ENCODE assay signal across 7 cellular contexts in genomic region chr19:58513213-58513693, GRCh38. TPM values are rescaled to one million over a fixed set of nuclear protein-coding genes. Genes with fewer than 3 reads are reported as not detected.
DNase-seq lines count a peak whose midpoint lies in the region; ATAC-seq and TF ChIP-seq lines count a peak whose summit lies in the region.

No MANE protein-coding gene starts in this region.

- H3K4me3 ChIP-seq in SK-N-MC (peak overlapping the region; percentile 89), right atrium auricular region (no peak overlapping the region)

- H3K27ac Mint-ChIP-seq in stimulated activated naive CD8-positive, alpha-beta T cell treated with anti-CD3 and anti-CD28 coated beads, Interleukin-15, amount 100 ng/mL, for 72 hours: peak overlapping the region; percentile 28 to 95

- H3K4me1 Mint-ChIP-seq in stimulated activated naive CD8-positive, alpha-beta T cell treated with anti-CD3 and anti-CD28 coated beads, Interleukin-15, amount 100 ng/mL, for 72 hours: peaks cover 53% of the 10 kb centered on the region

- H3K9me3 Mint-ChIP-seq in stimulated activated naive CD8-positive, alpha-beta T cell treated with anti-CD3 and anti-CD28 coated beads, Interleukin-15, amount 100 ng/mL, for 72 hours: peaks cover 0 to under 1% of the 10 kb centered on the region in 2 donors

- peaks cover 0 to 32% of the 10 kb centered on the region in 2 donors for H3K4me1 ChIP-seq in right atrium auricular region

- TF ChIP-seq CTCF in right atrium auricular region (IDR thresholded peaks at IDR 0.05): no peak

- ATAC-seq in GM19397 (IDR thresholded peaks at IDR 0.05; ENCODE audit: unreplicated experiment): peak; percentile 2
- peak; percentile 2 for ATAC-seq in stimulated activated naive CD8-positive, alpha-beta T cell treated with anti-CD3 and anti-CD28 coated beads, Interleukin-15, amount 100 ng/mL, for 72 hours
- ATAC-seq in esophagus mucosa: no peak
- ATAC-seq in HG03039 (IDR thresholded peaks at IDR 0.05; ENCODE audit: unreplicated experiment): no peak

- DNase-seq in SK-N-MC (ENCODE audit: low read depth, low spot score): no peak
- no peak for DNase-seq in right atrium auricular region (ENCODE audit: low spot score)
- no peak for DNase-seq in stimulated activated naive CD8-positive, alpha-beta T cell treated with anti-CD3 and anti-CD28 coated beads, Interleukin-15, amount 100 ng/mL, for 72 hours
- no peak for DNase-seq in EL

- H3K4me3 Mint-ChIP-seq in stimulated activated naive CD8-positive, alpha-beta T cell treated with anti-CD3 and anti-CD28 coated beads, Interleukin-15, amount 100 ng/mL, for 72 hours: peak overlapping the region; percentile 92 to 97

- peak overlapping the region; percentile 78 for H3K9ac ChIP-seq in SK-N-MC (ENCODE audit: insufficient read length)

- H3K27me3 ChIP-seq in right atrium auricular region: no peaks in the 10 kb centered on the region

- no peaks in the 10 kb centered on the region for H3K27me3 Mint-ChIP-seq in stimulated activated naive CD8-positive, alpha-beta T cell treated with anti-CD3 and anti-CD28 coated beads, Interleukin-15, amount 100 ng/mL, for 72 hours

- H3K36me3 ChIP-seq in SK-N-MC (ENCODE audit: insufficient read depth, low read length) (peaks cover 14% of the 10 kb centered on the region; the same call in 1 of the 2 replicates), right atrium auricular region (peaks cover 19% of the 10 kb centered on the region)

- no peaks in the 10 kb centered on the region for H3K9me3 ChIP-seq in SK-N-MC (ENCODE audit: low read depth, low read length)
- H3K9me3 ChIP-seq in right atrium auricular region: no peaks in the 10 kb centered on the region

- H3K27ac ChIP-seq in SK-N-MC: peak overlapping the region; percentile 76
- H3K27ac ChIP-seq in right atrium auricular region: peak overlapping the region; percentile 60 to 76

RNA-seq across cellular contexts. Expression of gene SLC27A5, which starts 1.5 kb away (rescaled TPM):
- 1 to 10 TPM; 1.3 to 2.9 TPM for total RNA-seq in right atrium auricular region
- 6.4 TPM for total RNA-seq in esophagus mucosa

RNA-seq across cellular contexts. Expression of gene ZBTB45, which starts 6.4 kb away (rescaled TPM):
- total RNA-seq in right atrium auricular region: 10 to 100 TPM in 1 of 2 donors, 1 to 10 TPM in 1; 7.2 to 14.3 TPM
- 8.0 TPM for total RNA-seq in esophagus mucosa

RNA-seq across cellular contexts. Expression of gene TRIM28, which starts 30.6 kb away (rescaled TPM):
- 100 to 1,000 TPM in 1 of 2 donors, 10 to 100 TPM in 1; 99.6 to 207 TPM for total RNA-seq in right atrium auricular region
- 204 TPM for total RNA-seq in esophagus mucosa

RNA-seq across cellular contexts. Expression of gene ZNF446, which starts 37.1 kb away (rescaled TPM):
- 10 to 100 TPM in 1 of 2 donors, 1 to 10 TPM in 1; 7.9 to 10.0 TPM for total RNA-seq in right atrium auricular region
- 4.7 TPM for total RNA-seq in esophagus mucosa

RNA-seq across cellular contexts. Expression of gene CHMP2A, which starts 41.7 kb away (rescaled TPM):
- 100 to 1,000 TPM; 109 to 121 TPM for total RNA-seq in right atrium auricular region
- 98.8 TPM for total RNA-seq in esophagus mucosa

Comparison
In these comparisons a context has a peak if more than half of its experiments do, and no peak if none do; other contexts are left out.
1. ATAC-seq: peak in GM19397 (single experiment) and stimulated activated naive CD8-positive, alpha-beta T cell treated with anti-CD3 and anti-CD28 coated beads, Interleukin-15, amount 100 ng/mL, for 72 hours (single experiment); none in esophagus mucosa (single experiment) and HG03039 (single experiment).